Comparison of ENCODE assay signal across 9 cellular contexts in genomic region chr22:39664485-39665200, GRCh38.
A peak's percentile ranks its signal among the peaks of the same experiment; 100 is the strongest.
DNase-seq lines count a peak whose midpoint lies in the region; ATAC-seq and TF ChIP-seq lines count a peak whose summit lies in the region.
"Had no signal": no experiment of that assay in that cellular context is flagged by ENCODE, and none has a peak within 500 bp of the region (broad histone marks: within the 10 kb centered on the region; RNA-seq: fewer than 3 reads in every experiment).

No MANE protein-coding gene starts in this region.

- H3K27me3 Mint-ChIP-seq in IgD-negative memory B cell: peaks cover 45% of the 10 kb centered on the region
- peaks cover 9% of the 10 kb centered on the region for H3K27me3 Mint-ChIP-seq in activated T-cell treated with anti-CD3 and anti-CD28 coated beads, Interleukin-2, amount 50 U/mL, for 4 hours (ENCODE audit: low read depth)

- H3K27me3 ChIP-seq in BE2C: peaks cover 13% of the 10 kb centered on the region

- H3K36me3 ChIP-seq in mesodermal cell (ENCODE audit: control insufficient read depth, insufficient read depth, low read length): no peaks in the 10 kb centered on the region
- no peaks in the 10 kb centered on the region for H3K36me3 ChIP-seq in BE2C

- H3K9me3 Mint-ChIP-seq in IgD-negative memory B cell: no peaks in the 10 kb centered on the region
- H3K9me3 Mint-ChIP-seq in activated T-cell treated with anti-CD3 and anti-CD28 coated beads, Interleukin-2, amount 50 U/mL, for 4 hours: no peaks in the 10 kb centered on the region

- H3K4me3 ChIP-seq in mesodermal cell (ENCODE audit: extremely low read depth, insufficient read depth, low read length, poor library complexity, severe bottlenecking) (peak overlapping the region; percentile 8), BE2C (ENCODE audit: low read depth, low read length) (no peak overlapping the region)
- H3K4me3 ChIP-seq: lung had no signal

- H3K27ac Mint-ChIP-seq in IgD-negative memory B cell: no peak overlapping the region

- no peak overlapping the region for H3K27ac ChIP-seq in mesodermal cell (ENCODE audit: low read depth, low read length, severe bottlenecking)

- H3K9me3 ChIP-seq in mesodermal cell (ENCODE audit: control insufficient read depth, low read length) (no peaks in the 10 kb centered on the region), BE2C (no peaks in the 10 kb centered on the region; the same call in 1 of the 2 replicates)

- DNase-seq in COLO668 (lab: John Stamatoyannopoulos, UW; ENCODE audit: unreplicated experiment): peak; percentile 30
- DNase-seq in activated T-cell treated with anti-CD3 and anti-CD28 coated beads, Interleukin-2, amount 50 U/mL, for 4 hours: peak; percentile 37
- no peak for DNase-seq in BE2C
- no peak for DNase-seq in OCI-M1 (lab: John Stamatoyannopoulos, UW)
- no peak for DNase-seq in DMS79 treated with DMSO at 0.1 percent for 48 hours (lab: John Stamatoyannopoulos, UW)

- peaks cover 4% of the 10 kb centered on the region in 3 donors for H3K4me1 Mint-ChIP-seq in IgD-negative memory B cell
- peaks cover 24% of the 10 kb centered on the region for H3K4me1 Mint-ChIP-seq in activated T-cell treated with anti-CD3 and anti-CD28 coated beads, Interleukin-2, amount 50 U/mL, for 4 hours (ENCODE audit: low read depth)

- H3K4me3 Mint-ChIP-seq in IgD-negative memory B cell: peak overlapping the region in 3 of 4 donors; percentile 30 to 71 (median 70)
- no peak overlapping the region for H3K4me3 Mint-ChIP-seq in activated T-cell treated with anti-CD3 and anti-CD28 coated beads, Interleukin-2, amount 50 U/mL, for 4 hours

- H3K36me3 Mint-ChIP-seq in IgD-negative memory B cell: peaks cover 1% of the 10 kb centered on the region
- H3K36me3 Mint-ChIP-seq in activated T-cell treated with anti-CD3 and anti-CD28 coated beads, Interleukin-2, amount 50 U/mL, for 4 hours (ENCODE audit: insufficient read depth): peaks cover 15% of the 10 kb centered on the region

- ATAC-seq in activated T-cell treated with anti-CD3 and anti-CD28 coated beads, Interleukin-2, amount 50 U/mL, for 4 hours: no peak
- no peak for ATAC-seq in GM18873 (IDR thresholded peaks at IDR 0.05; ENCODE audit: low FRiP score, unreplicated experiment)

- H3K4me1 ChIP-seq in mesodermal cell (ENCODE audit: control insufficient read depth, insufficient read depth, low read length, poor library complexity, severe bottlenecking): peaks cover 2% of the 10 kb centered on the region
- H3K4me1 ChIP-seq in BE2C: no peaks in the 10 kb centered on the region

- WGBS in mesodermal cell (ENCODE audit: insufficient coverage in 2 of 2), 2 experiments: 13 to 15% methylated on average over 20 to 25 of the region's 44 CpGs

- no peak for TF ChIP-seq CTCF in BE2C (IDR thresholded peaks at IDR 0.05; ENCODE audit: low read depth, low read length)

Comparison
In these comparisons a context has a peak if more than half of its experiments do, and no peak if none do; other contexts are left out.
1. DNase-seq: peak in COLO668 (single experiment) and activated T-cell treated with anti-CD3 and anti-CD28 coated beads, Interleukin-2, amount 50 U/mL, for 4 hours (single experiment); none in BE2C (single experiment), OCI-M1 (single experiment) and DMS79 treated with DMSO at 0.1 percent for 48 hours (single experiment).